Comparison of ENCODE assay signal across 7 cellular contexts in genomic region chr18:13137939-13138821, GRCh38.
DNase-seq lines count a peak whose midpoint lies in the region; ATAC-seq and TF ChIP-seq lines count a peak whose summit lies in the region.

No MANE protein-coding gene starts in this region.

- peak; percentile 65 for ATAC-seq in HG03159 (IDR thresholded peaks at IDR 0.05; ENCODE audit: unreplicated experiment)
- peak; percentile 72 for ATAC-seq in RWPE2 (ENCODE audit: low read depth)
- ATAC-seq in GM18873 (IDR thresholded peaks at IDR 0.05; ENCODE audit: low FRiP score, unreplicated experiment) = no peak

- H3K27me3 ChIP-seq in RWPE2 (ENCODE audit: insufficient read depth, poor library complexity, severe bottlenecking) = peaks cover 13% of the 10 kb centered on the region

- H3K4me3 ChIP-seq in RWPE2 (ENCODE audit: severe bottlenecking) = peak overlapping the region; percentile 33

- TF ChIP-seq CTCF in RWPE2 (IDR thresholded peaks at IDR 0.05; ENCODE audit: poor library complexity, severe bottlenecking) = no peak

- no peak overlapping the region for H3K27ac ChIP-seq in RWPE2 (ENCODE audit: poor library complexity, severe bottlenecking)

- H3K36me3 ChIP-seq in RWPE2 (ENCODE audit: low read depth) = no peaks in the 10 kb centered on the region

- DNase-seq in RWPE2 (ENCODE audit: low spot score) (no peak), amniotic epithelial cell (ENCODE audit: low read depth) (peak; percentile 14), left kidney (ENCODE audit: low read depth, low spot score) (peak; percentile 14)
- DNase-seq in stimulated activated CD8-positive, alpha-beta memory T cell treated with anti-CD3 and anti-CD28 coated beads, Interleukin-12 subunit alpha, Interleukin-12 subunit beta, amount 100 ng/mL, for 4 hours (ENCODE audit: low read depth) = peak; percentile 36

- no peaks in the 10 kb centered on the region for H3K4me1 ChIP-seq in RWPE2 (ENCODE audit: insufficient read depth, poor library complexity, severe bottlenecking)

- peak; percentile 57 for TF ChIP-seq POLR2A in GM18526 (IDR thresholded peaks at IDR 0.05; ENCODE audit: extremely low read depth, insufficient read length)

- H3K9me3 ChIP-seq in RWPE2 (ENCODE audit: severe bottlenecking) = no peaks in the 10 kb centered on the region
